Comparison of ENCODE assay signal across 32 cellular contexts in the genomic region with DNA sequence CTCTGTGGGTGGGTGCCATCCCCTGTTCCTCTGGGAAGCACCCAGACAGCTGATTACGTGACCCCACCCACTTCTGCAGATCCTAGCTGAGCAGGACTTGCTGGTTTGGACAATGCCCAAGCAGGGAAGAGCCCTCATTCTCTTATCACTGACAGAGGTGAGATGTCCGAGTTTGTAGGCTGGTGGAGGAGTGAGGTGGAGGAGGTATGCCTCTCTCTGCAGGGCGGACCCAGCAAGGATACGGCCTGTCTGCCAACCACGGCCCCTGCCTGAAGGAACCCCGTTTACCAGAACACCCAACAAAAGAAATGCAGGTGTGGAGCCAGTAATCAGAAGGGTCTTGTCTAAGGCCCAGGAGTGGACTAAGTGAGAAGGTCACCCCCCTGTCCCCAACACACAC.
"Had no signal": no experiment of that assay in that cellular context is flagged by ENCODE, and none has a peak within 500 bp of the region (broad histone marks: within the 10 kb centered on the region; RNA-seq: fewer than 3 reads in every experiment).

No MANE protein-coding gene starts in this region.

- H3K4me1 ChIP-seq: breast epithelium, esophagus muscularis mucosa, heart left ventricle, neural progenitor cell, uterus had no signal

- H3K4me3 ChIP-seq: breast epithelium, esophagus muscularis mucosa, heart left ventricle, neural progenitor cell, thoracic aorta, uterus had no signal

- DNase-seq: activated CD4-positive, alpha-beta T cell treated with anti-CD3 and anti-CD28 coated beads for 4 hours; activated CD4-positive, alpha-beta T cell treated with anti-CD3 and anti-CD28 coated beads, Interleukin-2, amount 50 U/mL, for 4 hours; activated CD8-positive, alpha-beta memory T cell treated with anti-CD3 and anti-CD28 coated beads, Interleukin-2, amount 50 U/mL, for 4 hours; activated gamma-delta T cell treated with Interleukin-2 at 50 U/mL for 16 hours; activated naive CD4-positive, alpha-beta T cell treated with anti-CD3 and anti-CD28 coated beads, Interleukin-2, amount 50 U/mL, for 16 hours; activated T-cell treated with anti-CD3 and anti-CD28 coated beads, Interleukin-2, amount 50 U/mL, for 1 hour; dermis blood vessel endothelial cell; effector CD4-positive, alpha-beta T cell; foreskin keratinocyte; heart left ventricle; hypothalamus; immature natural killer cell; kidney; left colon; mammary epithelial cell; midbrain; natural killer cell; posterior cingulate gyrus; stimulated activated CD4-positive, alpha-beta T cell treated with anti-CD3 and anti-CD28 coated beads, Interleukin-15, amount 100 ng/mL, for 24 hours; stimulated activated CD4-positive, alpha-beta T cell treated with anti-CD3 and anti-CD28 coated beads, Interleukin-2, amount 100 ng/mL, for 24 hours; stimulated activated naive CD4-positive, alpha-beta T cell treated with Interleukin-2 at 50 U/mL for 16 hours; T-helper 1 cell; T-helper 9 cell; trophoblast cell; uterus had no signal

- H2AFZ ChIP-seq: neural progenitor cell had no signal

- H3K4me2 ChIP-seq: neural progenitor cell had no signal

- H3K27ac ChIP-seq: breast epithelium, esophagus muscularis mucosa, foreskin keratinocyte, heart left ventricle, neural progenitor cell, thoracic aorta, uterus, VCaP had no signal

- H3K9ac ChIP-seq: neural progenitor cell had no signal

- H3K9me3 ChIP-seq: breast epithelium, esophagus muscularis mucosa, thoracic aorta, uterus had no signal

- H3K4me1 Mint-ChIP-seq: neural progenitor cell had no signal

- H3K4me3 Mint-ChIP-seq: activated T-helper 1 cell treated with anti-CD3 and anti-CD28 coated beads, Interleukin-12 subunit alpha, Interleukin-12 subunit beta, Interleukin-2, Interleukin-4 antibody, amounts not matched to agents 30 ng/mL and 10 ng/mL and 1 ng/mL, durations not matched to agents 14 hours and 24 hours and 36 hours; immature natural killer cell; natural killer cell; neural progenitor cell had no signal

- H3K27ac Mint-ChIP-seq: neural progenitor cell had no signal

- H3K9me3 Mint-ChIP-seq: immature natural killer cell, natural killer cell had no signal

- H3K36me3 ChIP-seq: breast epithelium, neural progenitor cell, uterus had no signal

- ATAC-seq: foreskin keratinocyte, heart left ventricle, left colon, natural killer cell, right cardiac atrium had no signal

- H3K27me3 ChIP-seq: breast epithelium, esophagus muscularis mucosa, foreskin keratinocyte, heart left ventricle, uterus had no signal
